In genomic region chr1:109466100-109466439, GRCh38 we compare ENCODE assay signal across 9 cellular contexts. TPM values are rescaled to one million over a fixed set of nuclear protein-coding genes. Genes with fewer than 3 reads are reported as not detected.
DNase-seq lines count a peak whose midpoint lies in the region; ATAC-seq, FAIRE-seq and TF ChIP-seq lines count a peak whose summit lies in the region.
"Had no signal": no experiment of that assay in that cellular context is flagged by ENCODE, and none has a peak within 500 bp of the region (broad histone marks: within the 10 kb centered on the region; RNA-seq: fewer than 3 reads in every experiment).

No MANE protein-coding gene starts in this region.

- FAIRE-seq in GM19239 (lab: Jason Lieb, UNC): no peak

- no peak overlapping the region for H3K27ac ChIP-seq in ACC112 (ENCODE audit: low read depth, low read length)

- no peaks in the 10 kb centered on the region for H3K79me2 ChIP-seq in ACC112 (ENCODE audit: control insufficient read depth, insufficient read depth, low read length, unreplicated experiment)

- peaks cover 10% of the 10 kb centered on the region for H3K4me1 Mint-ChIP-seq in dendritic cell treated with granulocyte-macrophage colony-stimulating factor and Interleukin-4, amounts not matched to agents 40 ng/mL and 50 ng/mL, for 4 days (ENCODE audit: low read depth)
- peaks cover 7 to 24% (median 11%) of the 10 kb centered on the region in 4 donors for H3K4me1 Mint-ChIP-seq in naive thymus-derived CD8-positive, alpha-beta T cell

- H3K27me3 ChIP-seq in ACC112 (ENCODE audit: insufficient read depth, low read length): peaks cover 94% of the 10 kb centered on the region

- intact Hi-C loops in dendritic cell treated with granulocyte-macrophage colony-stimulating factor and Interleukin-4, amounts not matched to agents 40 ng/mL and 50 ng/mL, for 4 days (cut with micrococcal nuclease): no loop called here

- DNase-seq in HFF-Myc (ENCODE audit: extremely low read depth, low read depth): no peak
- DNase-seq in naive thymus-derived CD8-positive, alpha-beta T cell: no peak
- DNase-seq in SIG-M5 treated with dmso at 0.1 percent for 504 hours (lab: John Stamatoyannopoulos, UW; ENCODE audit: unreplicated experiment): no peak
- DNase-seq in GM19239 (ENCODE audit: insufficient read length, low spot score): no peak
- no peak for DNase-seq in NCI-H1694 (lab: John Stamatoyannopoulos, UW)
- DNase-seq in NCI-H2227 (lab: John Stamatoyannopoulos, UW; ENCODE audit: unreplicated experiment): no peak

- H3K4me1 ChIP-seq in ACC112 (ENCODE audit: control insufficient read depth, insufficient read depth, low read length, unreplicated experiment): no peaks in the 10 kb centered on the region

- TF ChIP-seq CTCF in HFF-Myc (IDR thresholded peaks at IDR 0.05; ENCODE audit: low read depth, low read length, missing control alignments): no peak

- peak overlapping the region; percentile 66 for H2AFZ ChIP-seq in ACC112 (ENCODE audit: low read length, unreplicated experiment)

- POLR2A ChIA-PET in naive thymus-derived CD8-positive, alpha-beta T cell (lab: Charles Lee): no interaction called here

- H3K4me3 Mint-ChIP-seq in dendritic cell treated with granulocyte-macrophage colony-stimulating factor and Interleukin-4, amounts not matched to agents 40 ng/mL and 50 ng/mL, for 4 days: peak overlapping the region; percentile 66
- H3K4me3 Mint-ChIP-seq in naive thymus-derived CD8-positive, alpha-beta T cell: peak overlapping the region; percentile 66 to 88 (median 77)

- no peaks in the 10 kb centered on the region for H3K36me3 ChIP-seq in ACC112 (ENCODE audit: insufficient read depth, low read length)

- H3K9me3 Mint-ChIP-seq in dendritic cell treated with granulocyte-macrophage colony-stimulating factor and Interleukin-4, amounts not matched to agents 40 ng/mL and 50 ng/mL, for 4 days: no peaks in the 10 kb centered on the region
- peaks cover 0 to 2% (median 0%) of the 10 kb centered on the region in 9 donors for H3K9me3 Mint-ChIP-seq in naive thymus-derived CD8-positive, alpha-beta T cell

- H3K36me3 Mint-ChIP-seq in dendritic cell treated with granulocyte-macrophage colony-stimulating factor and Interleukin-4, amounts not matched to agents 40 ng/mL and 50 ng/mL, for 4 days (ENCODE audit: low read depth): no peaks in the 10 kb centered on the region
- H3K36me3 Mint-ChIP-seq in naive thymus-derived CD8-positive, alpha-beta T cell: no peaks in the 10 kb centered on the region

- no peak overlapping the region for H3K27ac Mint-ChIP-seq in dendritic cell treated with granulocyte-macrophage colony-stimulating factor and Interleukin-4, amounts not matched to agents 40 ng/mL and 50 ng/mL, for 4 days
- no peak overlapping the region for H3K27ac Mint-ChIP-seq in naive thymus-derived CD8-positive, alpha-beta T cell

- peaks cover 94% of the 10 kb centered on the region for H3K27me3 Mint-ChIP-seq in dendritic cell treated with granulocyte-macrophage colony-stimulating factor and Interleukin-4, amounts not matched to agents 40 ng/mL and 50 ng/mL, for 4 days
- H3K27me3 Mint-ChIP-seq in naive thymus-derived CD8-positive, alpha-beta T cell: peaks cover 37 to 78% (median 54%) of the 10 kb centered on the region in 5 donors

- ATAC-seq in naive thymus-derived CD8-positive, alpha-beta T cell: no peak

- H3K4me3 ChIP-seq in ACC112 (ENCODE audit: low read depth, low read length) (peak overlapping the region; percentile 74), HFF-Myc (replicated peaks; ENCODE audit: low read depth, low read length) (peak overlapping the region; percentile 35)

RNA-seq across cellular contexts. Expression of gene SYPL2, which starts 0.3 kb away (rescaled TPM):
- not detected for total RNA-seq in naive thymus-derived CD8-positive, alpha-beta T cell
- polyA plus RNA-seq in naive thymus-derived CD8-positive, alpha-beta T cell: under 1 TPM in 1 of 3 donors, not detected in 2; 0.22 TPM
- total RNA-seq: pulmonary artery endothelial cell had no signal

RNA-seq across cellular contexts. Expression of gene ATXN7L2, which starts 17.6 kb away (rescaled TPM):
- 10 to 100 TPM; 12.7 to 14.1 TPM for total RNA-seq in naive thymus-derived CD8-positive, alpha-beta T cell
- polyA plus RNA-seq in naive thymus-derived CD8-positive, alpha-beta T cell: 10 to 100 TPM in 1 of 3 donors, 1 to 10 TPM in 2; 4.3 to 10.7 (median 8.6) TPM

RNA-seq across cellular contexts. Expression of gene CYB561D1, which starts 27.8 kb away (rescaled TPM):
- 10 to 100 TPM; 29.5 to 33.6 TPM for total RNA-seq in naive thymus-derived CD8-positive, alpha-beta T cell
- 10 to 100 TPM; 12.4 to 20.2 (median 13.9) TPM for polyA plus RNA-seq in naive thymus-derived CD8-positive, alpha-beta T cell

RNA-seq across cellular contexts. Expression of gene PSMA5, which starts 39.8 kb away (rescaled TPM):
- 10 to 100 TPM; 71.1 to 74.5 TPM for total RNA-seq in naive thymus-derived CD8-positive, alpha-beta T cell
- 10 to 100 TPM; 73.8 to 93.9 (median 84.6) TPM for polyA plus RNA-seq in naive thymus-derived CD8-positive, alpha-beta T cell

RNA-seq across cellular contexts. Expression of gene AMIGO1, which starts 43.5 kb away (rescaled TPM):
- total RNA-seq in naive thymus-derived CD8-positive, alpha-beta T cell: 10 to 100 TPM; 32.8 to 33.3 TPM
- polyA plus RNA-seq in naive thymus-derived CD8-positive, alpha-beta T cell: 10 to 100 TPM; 17.8 to 42.2 (median 25.4) TPM
